ENCODE assay signal across 1 cellular context in the genomic region with DNA sequence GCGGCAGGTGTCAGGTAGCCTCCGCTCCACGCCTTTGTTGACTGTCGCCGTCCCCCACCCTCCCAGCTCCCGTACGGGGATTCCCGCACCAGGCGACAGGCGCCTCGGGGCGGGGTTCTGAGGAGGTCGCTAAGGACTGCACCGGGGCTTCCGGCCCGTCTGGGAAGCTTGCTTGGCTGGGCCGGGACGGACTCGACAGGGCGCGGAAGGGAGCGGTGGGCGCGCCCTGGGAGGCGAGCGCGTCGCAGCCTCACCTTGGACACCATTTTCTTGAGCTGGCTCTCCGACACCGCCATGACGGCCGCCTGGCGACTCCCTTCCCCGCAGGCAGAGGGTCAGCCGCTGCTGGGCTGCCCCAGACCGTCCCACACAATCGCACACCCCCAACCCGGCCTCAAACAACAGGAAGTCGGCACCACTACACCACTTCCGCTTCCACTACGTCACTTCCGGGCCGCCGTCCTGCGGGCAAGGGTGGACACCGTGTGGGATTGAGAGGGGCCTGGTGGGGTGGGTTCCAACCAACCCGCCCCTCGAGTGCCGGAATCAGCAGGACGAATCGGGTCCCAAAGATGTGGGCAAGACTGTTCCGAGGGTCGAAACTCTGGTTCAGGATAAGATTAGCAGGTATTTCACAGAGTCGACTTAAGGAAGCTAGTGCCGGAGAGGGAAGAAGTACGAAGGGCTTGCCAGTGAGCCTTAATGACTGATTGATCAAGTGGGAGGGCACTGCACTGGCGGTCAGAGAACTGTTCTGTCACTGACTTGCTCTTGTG.
TF ChIP-seq lines count a peak whose summit lies in the region.

A gene with protein sequence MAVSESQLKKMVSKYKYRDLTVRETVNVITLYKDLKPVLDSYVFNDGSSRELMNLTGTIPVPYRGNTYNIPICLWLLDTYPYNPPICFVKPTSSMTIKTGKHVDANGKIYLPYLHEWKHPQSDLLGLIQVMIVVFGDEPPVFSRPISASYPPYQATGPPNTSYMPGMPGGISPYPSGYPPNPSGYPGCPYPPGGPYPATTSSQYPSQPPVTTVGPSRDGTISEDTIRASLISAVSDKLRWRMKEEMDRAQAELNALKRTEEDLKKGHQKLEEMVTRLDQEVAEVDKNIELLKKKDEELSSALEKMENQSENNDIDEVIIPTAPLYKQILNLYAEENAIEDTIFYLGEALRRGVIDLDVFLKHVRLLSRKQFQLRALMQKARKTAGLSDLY (minus strand): TSS at position 422 of the 776 bp plus-strand sequence. CDS start 126 bp downstream, at position 296.

TF ChIP-seq in K562, 482 proteins besides CTCF, POLR2A, EP300 and RAD21 (continued from another document and continues in another):
- TF ChIP-seq ZHX1 (conservative IDR thresholded peaks at IDR 0.05; ENCODE audit: low read length): no peak; the same call in 1 of the 2 replicates
- peak; percentile 71 for TF ChIP-seq JUND (IDR thresholded peaks at IDR 0.05; ENCODE audit: borderline replicate concordance, low read depth, low read length)
- TF ChIP-seq JUND (tag; IDR thresholded peaks at IDR 0.05; ENCODE audit: borderline replicate concordance, low read depth, low read length): peak; percentile 27; the same call in 2 of the 3 replicates
- no peak for TF ChIP-seq XRCC5 (IDR thresholded peaks at IDR 0.05; ENCODE audit: low read depth, low read length)
- peak; percentile 7; the same call in 1 of the 2 replicates for TF ChIP-seq MITF (IDR thresholded peaks at IDR 0.05)
- peak; percentile 73 for TF ChIP-seq TBP (optimal IDR thresholded peaks at IDR 0.05; ENCODE audit: low read depth, low read length)
- 0 out of 4 replicates have a peak, but pooled peaks of 1 of the 2 experiments have one; percentile 54 for TF ChIP-seq ARNT (IDR thresholded peaks at IDR 0.05)
- TF ChIP-seq ZNF561 (CRISPR knock-in tag; conservative IDR thresholded peaks at IDR 0.05): no peak
- no peak for TF ChIP-seq SMC3 (conservative IDR thresholded peaks at IDR 0.05; ENCODE audit: insufficient read depth, low read depth, low read length)
- 0 out of 2 replicates have a peak, but pooled peaks have one; percentile 63 for TF ChIP-seq EHMT2 (IDR thresholded peaks at IDR 0.05)
- TF ChIP-seq, protein P1, sequence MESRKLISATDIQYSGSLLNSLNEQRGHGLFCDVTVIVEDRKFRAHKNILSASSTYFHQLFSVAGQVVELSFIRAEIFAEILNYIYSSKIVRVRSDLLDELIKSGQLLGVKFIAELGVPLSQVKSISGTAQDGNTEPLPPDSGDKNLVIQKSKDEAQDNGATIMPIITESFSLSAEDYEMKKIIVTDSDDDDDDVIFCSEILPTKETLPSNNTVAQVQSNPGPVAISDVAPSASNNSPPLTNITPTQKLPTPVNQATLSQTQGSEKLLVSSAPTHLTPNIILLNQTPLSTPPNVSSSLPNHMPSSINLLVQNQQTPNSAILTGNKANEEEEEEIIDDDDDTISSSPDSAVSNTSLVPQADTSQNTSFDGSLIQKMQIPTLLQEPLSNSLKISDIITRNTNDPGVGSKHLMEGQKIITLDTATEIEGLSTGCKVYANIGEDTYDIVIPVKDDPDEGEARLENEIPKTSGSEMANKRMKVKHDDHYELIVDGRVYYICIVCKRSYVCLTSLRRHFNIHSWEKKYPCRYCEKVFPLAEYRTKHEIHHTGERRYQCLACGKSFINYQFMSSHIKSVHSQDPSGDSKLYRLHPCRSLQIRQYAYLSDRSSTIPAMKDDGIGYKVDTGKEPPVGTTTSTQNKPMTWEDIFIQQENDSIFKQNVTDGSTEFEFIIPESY (CRISPR knock-in tag; IDR thresholded peaks at IDR 0.05): 0 out of 2 replicates have a peak, but pooled peaks have one; percentile 34
- TF ChIP-seq HNRNPL (IDR thresholded peaks at IDR 0.05; ENCODE audit: low read depth, low read length): no peak
- no peak for TF ChIP-seq EZH2 (IDR thresholded peaks at IDR 0.05; ENCODE audit: borderline replicate concordance, low read depth, low read length)
- TF ChIP-seq SNRNP70 (optimal IDR thresholded peaks at IDR 0.05; ENCODE audit: low read depth, low read length): no peak
- TF ChIP-seq XRCC4 (IDR thresholded peaks at IDR 0.05; ENCODE audit: extremely low read depth, insufficient read depth, insufficient read length): no peak
- TF ChIP-seq, protein P2, sequence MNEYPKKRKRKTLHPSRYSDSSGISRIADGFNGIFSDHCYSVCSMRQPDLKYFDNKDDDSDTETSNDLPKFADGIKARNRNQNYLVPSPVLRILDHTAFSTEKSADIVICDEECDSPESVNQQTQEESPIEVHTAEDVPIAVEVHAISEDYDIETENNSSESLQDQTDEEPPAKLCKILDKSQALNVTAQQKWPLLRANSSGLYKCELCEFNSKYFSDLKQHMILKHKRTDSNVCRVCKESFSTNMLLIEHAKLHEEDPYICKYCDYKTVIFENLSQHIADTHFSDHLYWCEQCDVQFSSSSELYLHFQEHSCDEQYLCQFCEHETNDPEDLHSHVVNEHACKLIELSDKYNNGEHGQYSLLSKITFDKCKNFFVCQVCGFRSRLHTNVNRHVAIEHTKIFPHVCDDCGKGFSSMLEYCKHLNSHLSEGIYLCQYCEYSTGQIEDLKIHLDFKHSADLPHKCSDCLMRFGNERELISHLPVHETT (CRISPR knock-in tag; conservative IDR thresholded peaks at IDR 0.05 in 1 of 2, IDR thresholded peaks at IDR 0.05 in 1 of 2): peak in 1 of 2 experiments; percentile 59; a peak in 2 of 4 replicates
- TF ChIP-seq MLX (CRISPR knock-in tag; conservative IDR thresholded peaks at IDR 0.05): no peak
- no peak for TF ChIP-seq TRIM28 (IDR thresholded peaks at IDR 0.05)
- no peak for TF ChIP-seq WHSC1 (IDR thresholded peaks at IDR 0.05; ENCODE audit: low read length)
- peak; percentile 73 to 81; a peak in 3 of 4 replicates for TF ChIP-seq SIN3A (IDR thresholded peaks at IDR 0.05; ENCODE audit: borderline replicate concordance in 2 of 2, control insufficient read depth in 1 of 2, low read depth in 2 of 2, low read length in 2 of 2)
- no peak for TF ChIP-seq HBP1 (CRISPR knock-in tag; IDR thresholded peaks at IDR 0.05)
- peak; percentile 93 for TF ChIP-seq SIN3B (IDR thresholded peaks at IDR 0.05; ENCODE audit: low read depth)
- TF ChIP-seq ADNP (tag; IDR thresholded peaks at IDR 0.05): no peak
- no peak; the same call in 1 of the 2 replicates for TF ChIP-seq FOXM1 (IDR thresholded peaks at IDR 0.05; ENCODE audit: low read depth)
- peak; percentile 73; the same call in 1 of the 2 replicates for TF ChIP-seq FOXM1 (CRISPR knock-in tag; IDR thresholded peaks at IDR 0.05; ENCODE audit: low read depth)
- peak; percentile 93 for TF ChIP-seq POLR2B (IDR thresholded peaks at IDR 0.05; ENCODE audit: low read depth, partially characterized antibody)
- no peak for TF ChIP-seq ZNF551 (CRISPR knock-in tag; IDR thresholded peaks at IDR 0.05)
- peak; percentile 46 to 90 (median 83) for TF ChIP-seq YY1 (IDR thresholded peaks at IDR 0.05; ENCODE audit: borderline replicate concordance in 1 of 3, control insufficient read depth in 1 of 3, extremely low read depth in 1 of 3, insufficient read depth in 3 of 3, insufficient read length in 1 of 3, insufficient replicate concordance in 2 of 3, low read depth in 1 of 3, low read length in 2 of 3)
- TF ChIP-seq, protein P3, sequence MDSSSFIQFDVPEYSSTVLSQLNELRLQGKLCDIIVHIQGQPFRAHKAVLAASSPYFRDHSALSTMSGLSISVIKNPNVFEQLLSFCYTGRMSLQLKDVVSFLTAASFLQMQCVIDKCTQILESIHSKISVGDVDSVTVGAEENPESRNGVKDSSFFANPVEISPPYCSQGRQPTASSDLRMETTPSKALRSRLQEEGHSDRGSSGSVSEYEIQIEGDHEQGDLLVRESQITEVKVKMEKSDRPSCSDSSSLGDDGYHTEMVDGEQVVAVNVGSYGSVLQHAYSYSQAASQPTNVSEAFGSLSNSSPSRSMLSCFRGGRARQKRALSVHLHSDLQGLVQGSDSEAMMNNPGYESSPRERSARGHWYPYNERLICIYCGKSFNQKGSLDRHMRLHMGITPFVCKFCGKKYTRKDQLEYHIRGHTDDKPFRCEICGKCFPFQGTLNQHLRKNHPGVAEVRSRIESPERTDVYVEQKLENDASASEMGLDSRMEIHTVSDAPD (CRISPR knock-in tag; IDR thresholded peaks at IDR 0.05): no peak
- no peak for TF ChIP-seq THRB (CRISPR knock-in tag; conservative IDR thresholded peaks at IDR 0.05)
- TF ChIP-seq E2F5 (CRISPR knock-in tag; IDR thresholded peaks at IDR 0.05): no peak
- no peak for TF ChIP-seq ZNF695 (CRISPR knock-in tag; IDR thresholded peaks at IDR 0.05)
- peak; percentile 75 for TF ChIP-seq PKNOX1 (IDR thresholded peaks at IDR 0.05)
- TF ChIP-seq CREB1 (IDR thresholded peaks at IDR 0.05): peak; percentile 90
- TF ChIP-seq CREB1 (CRISPR knock-in tag; IDR thresholded peaks at IDR 0.05): peak; percentile 95
- TF ChIP-seq HDGF (IDR thresholded peaks at IDR 0.05): no peak
- TF ChIP-seq, protein P4, sequence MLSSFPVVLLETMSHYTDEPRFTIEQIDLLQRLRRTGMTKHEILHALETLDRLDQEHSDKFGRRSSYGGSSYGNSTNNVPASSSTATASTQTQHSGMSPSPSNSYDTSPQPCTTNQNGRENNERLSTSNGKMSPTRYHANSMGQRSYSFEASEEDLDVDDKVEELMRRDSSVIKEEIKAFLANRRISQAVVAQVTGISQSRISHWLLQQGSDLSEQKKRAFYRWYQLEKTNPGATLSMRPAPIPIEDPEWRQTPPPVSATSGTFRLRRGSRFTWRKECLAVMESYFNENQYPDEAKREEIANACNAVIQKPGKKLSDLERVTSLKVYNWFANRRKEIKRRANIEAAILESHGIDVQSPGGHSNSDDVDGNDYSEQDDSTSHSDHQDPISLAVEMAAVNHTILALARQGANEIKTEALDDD (IDR thresholded peaks at IDR 0.05): no peak
